ENCODE assay signal across 32 cellular contexts in the genomic region with DNA sequence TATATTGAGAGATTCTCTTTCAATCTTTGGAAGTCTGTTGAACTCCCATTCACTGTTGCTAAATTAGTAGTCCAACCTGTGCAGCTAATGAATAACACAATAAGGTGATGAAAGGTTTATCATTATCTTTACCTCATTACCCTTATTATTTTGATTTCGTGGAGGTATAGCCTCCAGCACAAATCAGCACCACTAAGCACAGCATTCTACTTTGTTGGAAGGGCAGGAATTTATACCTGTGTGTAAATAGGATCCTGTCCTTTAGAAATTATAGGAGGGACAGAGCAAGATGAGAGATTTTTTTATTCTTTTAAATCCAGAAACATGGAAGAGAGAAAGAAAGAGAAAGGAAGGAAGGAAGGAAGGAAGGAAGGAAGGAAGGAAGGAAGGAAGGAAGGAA.
"Had no signal": no experiment of that assay in that cellular context is flagged by ENCODE, and none has a peak within 500 bp of the region (broad histone marks: within the 10 kb centered on the region; RNA-seq: fewer than 3 reads in every experiment).

No MANE protein-coding gene starts in this region.

- H3K4me3 ChIP-seq: MG63 had no signal

- H3K27ac ChIP-seq: KMS-11 had no signal

- H3K36me3 ChIP-seq: MG63 had no signal

- H3K9me3 ChIP-seq: MG63 had no signal

- DNase-seq: Karpas-422, Kasumi-1, MG63, MM.1S, MV-4-11, NCI-H1048, NCI-H1092, NCI-H1105, NCI-H1105 treated with DMSO at 0.1 percent for 48 hours, NCI-H1417 treated with DMSO at 0.1 percent for 48 hours, NCI-H1436, NCI-H1436 treated with DMSO at 0.1 percent for 48 hours, NCI-H146, NCI-H1694, NCI-H1694 treated with DMSO at 0.1 percent for 48 hours, NCI-H187, NCI-H187 treated with DMSO at 0.1 percent for 48 hours, NCI-H1930, NCI-H2029, NCI-H2029 treated with DMSO at 0.1 percent for 48 hours, NCI-H2081 treated with DMSO at 0.1 percent for 48 hours, NCI-H2107, NCI-H2171, NCI-H2171 treated with DMSO at 0.1 percent for 48 hours, NCI-H2227 treated with DMSO at 0.1 percent for 48 hours, NCI-H226, NCI-H345, NCI-H446, NCI-H446 treated with DMSO at 0.1 percent for 48 hours, NCI-H510A, NCI-H510A treated with DMSO at 0.1 percent for 48 hours had no signal

- H3K4me2 ChIP-seq: KMS-11 had no signal

- H3K27me3 ChIP-seq: MG63 had no signal

- H3K9ac ChIP-seq: KMS-11 had no signal
